In genomic region chr6:149834513-149835481, GRCh38 we compare ENCODE assay signal across 1 cellular context.
TF ChIP-seq lines count a peak whose summit lies in the region.

No MANE protein-coding gene starts in this region.

TF ChIP-seq in HEK293, 187 proteins besides CTCF, POLR2A, EP300 and RAD21 (continued from another document):
- peak; percentile 43; the same call in 1 of the 2 replicates for TF ChIP-seq HIC1 (tag by site-specific recombination; IDR thresholded peaks at IDR 0.05)
- peak; percentile 63; the same call in 1 of the 2 replicates for TF ChIP-seq ZNF394 (tag by site-specific recombination; IDR thresholded peaks at IDR 0.05; ENCODE audit: borderline replicate concordance)
- TF ChIP-seq ZNF747 (tag by site-specific recombination; IDR thresholded peaks at IDR 0.05), result no peak
- TF ChIP-seq ZNF292 (tag by site-specific recombination; IDR thresholded peaks at IDR 0.05; ENCODE audit: borderline replicate concordance, low read depth), result no peak
- TF ChIP-seq ZFHX2 (tag by site-specific recombination; conservative IDR thresholded peaks at IDR 0.05), result no peak
